1 cellular context compared by ENCODE assay signal in genomic region chr6:27136077-27136644, GRCh38.
TF ChIP-seq lines count a peak whose summit lies in the region.

No MANE protein-coding gene starts in this region.

TF ChIP-seq in K562, 482 proteins besides CTCF, POLR2A, EP300 and RAD21 (continued from another document and continues in another):
- TF ChIP-seq PKNOX1 (IDR thresholded peaks at IDR 0.05) (no peak), TAF9B (IDR thresholded peaks at IDR 0.05; ENCODE audit: partially characterized antibody) (no peak), ZNF197 (CRISPR knock-in tag; IDR thresholded peaks at IDR 0.05; ENCODE audit: low read depth) (peak; percentile 96), VEZF1 (CRISPR knock-in tag; IDR thresholded peaks at IDR 0.05) (peak; percentile 45; the same call in 1 of the 2 replicates), KAT7 (CRISPR knock-in tag; IDR thresholded peaks at IDR 0.05; ENCODE audit: borderline replicate concordance) (no peak; the same call in 1 of the 2 replicates), SAP30 (IDR thresholded peaks at IDR 0.05; ENCODE audit: borderline replicate concordance, insufficient read depth, low read depth, low read length, poor library complexity, severe bottlenecking) (no peak), ATF3 (IDR thresholded peaks at IDR 0.05) (no peak), ATF3 (CRISPR knock-in tag; conservative IDR thresholded peaks at IDR 0.05) (0 out of 2 replicates have a peak, but pooled peaks have one; percentile 19), SMAD4 (CRISPR knock-in tag; conservative IDR thresholded peaks at IDR 0.05) (peak; percentile 97), NCOA6 (IDR thresholded peaks at IDR 0.05) (no peak), SREBF2 (CRISPR knock-in tag; IDR thresholded peaks at IDR 0.05) (no peak), ARID3A (IDR thresholded peaks at IDR 0.05; ENCODE audit: borderline replicate concordance, low read depth, low read length) (peak; percentile 40; the same call in 1 of the 2 replicates), POLR2AphosphoS5 (IDR thresholded peaks at IDR 0.05; ENCODE audit: control insufficient read depth, insufficient read depth, low read depth, low read length) (peak; percentile 67), CEBPB (tag; IDR thresholded peaks at IDR 0.05) (0 out of 2 replicates have a peak, but pooled peaks have one; percentile 22), NRF1 (conservative IDR thresholded peaks at IDR 0.05 in 1 of 2, IDR thresholded peaks at IDR 0.05 in 1 of 2) (0 out of 4 replicates have a peak, but pooled peaks of 1 of the 2 experiments have one; percentile 35), NONO (IDR thresholded peaks at IDR 0.05; ENCODE audit: low read depth in 2 of 2, low read length in 1 of 2) (no peak), ARID1B (IDR thresholded peaks at IDR 0.05) (no peak; the same call in 1 of the 2 replicates), STAT5B (CRISPR knock-in tag; IDR thresholded peaks at IDR 0.05) (peak; percentile 75), NFRKB (IDR thresholded peaks at IDR 0.05; ENCODE audit: low read depth) (no peak), TCF3 (CRISPR knock-in tag; IDR thresholded peaks at IDR 0.05) (no peak), HDGF (IDR thresholded peaks at IDR 0.05) (0 out of 2 replicates have a peak, but pooled peaks have one; percentile 37), TCF7 (IDR thresholded peaks at IDR 0.05; ENCODE audit: borderline replicate concordance) (no peak), JUNB (CRISPR knock-in tag; conservative IDR thresholded peaks at IDR 0.05) (no peak), PPARD (CRISPR knock-in tag; IDR thresholded peaks at IDR 0.05) (no peak), HOMEZ (CRISPR knock-in tag; IDR thresholded peaks at IDR 0.05) (peak; percentile 61; the same call in 1 of the 2 replicates), UBTF (IDR thresholded peaks at IDR 0.05; ENCODE audit: borderline replicate concordance in 1 of 2, low read depth in 2 of 2, low read length in 2 of 2) (no peak), HIVEP1 (CRISPR knock-in tag; IDR thresholded peaks at IDR 0.05) (peak; percentile 97), SRSF9 (IDR thresholded peaks at IDR 0.05; ENCODE audit: borderline replicate concordance, low read depth, low read length) (no peak), TSHZ1 (CRISPR knock-in tag; IDR thresholded peaks at IDR 0.05) (peak; percentile 91), ZNF512 (tag; IDR thresholded peaks at IDR 0.05) (no peak), PRPF4 (IDR thresholded peaks at IDR 0.05; ENCODE audit: insufficient read depth, low read depth, low read length, poor library complexity, severe bottlenecking) (no peak), ZNF224 (CRISPR knock-in tag; IDR thresholded peaks at IDR 0.05) (no peak), E2F4 (CRISPR knock-in tag; IDR thresholded peaks at IDR 0.05; ENCODE audit: low read depth) (no peak), ETS1 (conservative IDR thresholded peaks at IDR 0.05; ENCODE audit: control insufficient read depth, low read depth, low read length) (no peak), ZNF140 (CRISPR knock-in tag; IDR thresholded peaks at IDR 0.05) (peak; percentile 69; the same call in 1 of the 2 replicates), MNT (conservative IDR thresholded peaks at IDR 0.05) (no peak), NFATC3 (IDR thresholded peaks at IDR 0.05) (no peak), ZNF696 (CRISPR knock-in tag; conservative IDR thresholded peaks at IDR 0.05) (peak; percentile 78; the same call in 1 of the 2 replicates), WHSC1 (IDR thresholded peaks at IDR 0.05; ENCODE audit: low read length) (no peak), FOXA1 (IDR thresholded peaks at IDR 0.05; ENCODE audit: borderline replicate concordance) (no peak), U2AF1 (optimal IDR thresholded peaks at IDR 0.05; ENCODE audit: low read depth, low read length) (no peak), MXD1 (CRISPR knock-in tag; IDR thresholded peaks at IDR 0.05; ENCODE audit: borderline replicate concordance, poor library complexity, severe bottlenecking) (peak; percentile 79), SRF (CRISPR knock-in tag; IDR thresholded peaks at IDR 0.05) (peak; percentile 31 to 58; a peak in 3 of 4 replicates)
